18 cellular contexts compared by ENCODE assay signal in genomic region chr7:41445951-41446350, GRCh38.
A peak's percentile ranks its signal among the peaks of the same experiment; 100 is the strongest.
DNase-seq lines count a peak whose midpoint lies in the region; ATAC-seq and TF ChIP-seq lines count a peak whose summit lies in the region.
"Had no signal": no experiment of that assay in that cellular context is flagged by ENCODE, and none has a peak within 500 bp of the region (broad histone marks: within the 10 kb centered on the region; RNA-seq: fewer than 3 reads in every experiment).

No MANE protein-coding gene starts in this region.

- no peaks in the 10 kb centered on the region for H3K36me3 ChIP-seq in esophagus muscularis mucosa

- no peaks in the 10 kb centered on the region for H3K27me3 ChIP-seq in esophagus muscularis mucosa

- no peak overlapping the region for H3K4me3 ChIP-seq in esophagus muscularis mucosa

- ATAC-seq in HG03439 (IDR thresholded peaks at IDR 0.05; ENCODE audit: unreplicated experiment) (no peak), left lobe of liver (no peak)
- ATAC-seq: Right ventricle myocardium inferior had no signal

- no peak for TF ChIP-seq POLR2A in esophagus muscularis mucosa (IDR thresholded peaks at IDR 0.05; ENCODE audit: low read depth)

- WGBS in esophagus muscularis mucosa, result 76% methylated on average over 3 of the region's 3 CpGs

- TF ChIP-seq CTCF in esophagus muscularis mucosa (IDR thresholded peaks at IDR 0.05), result no peak

- peaks cover 0 to 8% (median 0%) of the 10 kb centered on the region in 4 donors for H3K4me1 ChIP-seq in esophagus muscularis mucosa

- DNase-seq in esophagus muscularis mucosa (ENCODE audit: extremely low spot score) (peak; percentile 7), medulla oblongata (ENCODE audit: extremely low spot score) (peak; percentile 79), putamen (ENCODE audit: low spot score) (peak; percentile 29), NCI-H1092 treated with DMSO at 0.1 percent for 48 hours (lab: John Stamatoyannopoulos, UW) (no peak), left lobe of liver (ENCODE audit: low spot score) (no peak), NCI-H526 (lab: John Stamatoyannopoulos, UW) (no peak)
- DNase-seq: ACHN, DMS79, H9, Kasumi-1, MM.1S, NCI-H1092, NCI-H146, NCI-H2081 treated with DMSO at 0.1 percent for 48 hours, NCI-H446 treated with DMSO at 0.1 percent for 48 hours had no signal

- intact Hi-C loops in esophagus muscularis mucosa (cut with DNase I), result no loop called here

- no peak overlapping the region for H3K27ac ChIP-seq in esophagus muscularis mucosa (replicated peaks in 1 of 4)
- H3K27ac ChIP-seq: C4-2B had no signal

- no peak for TF ChIP-seq EP300 in esophagus muscularis mucosa (IDR thresholded peaks at IDR 0.05)

- H3K9me3 ChIP-seq in esophagus muscularis mucosa, result no peaks in the 10 kb centered on the region

Comparison
In these comparisons a context has a peak if more than half of its experiments do, and no peak if none do; other contexts are left out.
1. DNase-seq: peak in esophagus muscularis mucosa (single experiment), medulla oblongata (single experiment) and putamen (single experiment); none in NCI-H1092 treated with DMSO at 0.1 percent for 48 hours (single experiment), left lobe of liver (single experiment) and NCI-H526 (0 of 2).